ENCODE assay signal across 8 cellular contexts in genomic region chrX:16826207-16826606, GRCh38. TPM values are rescaled to one million over a fixed set of nuclear protein-coding genes. Genes with fewer than 3 reads are reported as not detected.
DNase-seq lines count a peak whose midpoint lies in the region; ATAC-seq, FAIRE-seq and TF ChIP-seq lines count a peak whose summit lies in the region.

No MANE protein-coding gene starts in this region.

- no peak overlapping the region for H3K4ac ChIP-seq in neuronal stem cell (ENCODE audit: low read length)

- WGBS in neuronal stem cell (ENCODE audit: extremely low coverage in 2 of 2, insufficient read length in 2 of 2, insufficient replicate concordance in 1 of 2), 2 donors: no CpG with 5 or more reads among the region's 3 CpGs

- peak; percentile 35 for FAIRE-seq in endometrium (lab: Jason Lieb, UNC)

- H3K4me3 ChIP-seq in Panc1 (ENCODE audit: low read depth in 2 of 2, low read length in 2 of 2): no peak overlapping the region
- no peak overlapping the region for H3K4me3 ChIP-seq in neuronal stem cell (ENCODE audit: low read length in 2 of 2)

- H2AFZ ChIP-seq in neuronal stem cell (ENCODE audit: low read length): peak overlapping the region; percentile 41

- H3K9me3 ChIP-seq in Panc1 (ENCODE audit: control insufficient read depth, insufficient read depth, low read depth, low read length) (no peaks in the 10 kb centered on the region), neuronal stem cell (replicated peaks in 1 of 2; ENCODE audit: control insufficient read depth in 2 of 2, insufficient read depth in 1 of 2, low read depth in 1 of 2, low read length in 2 of 2) (no peaks in the 10 kb centered on the region)

- TF ChIP-seq CTCF in Panc1 (IDR thresholded peaks at IDR 0.05): peak; percentile 52

- H4K91ac ChIP-seq in neuronal stem cell (ENCODE audit: low read depth, low read length, poor library complexity): no peak overlapping the region

- no peak overlapping the region for H3K23ac ChIP-seq in neuronal stem cell (ENCODE audit: low read depth, low read length, poor library complexity)

- no peak overlapping the region for H4K8ac ChIP-seq in neuronal stem cell (ENCODE audit: low read depth, low read length)

- intact Hi-C loops in Panc1 (cut with micrococcal nuclease; ENCODE audit: unreplicated experiment): no loop called here

- no peak overlapping the region for H3K14ac ChIP-seq in neuronal stem cell (ENCODE audit: low read length)

- no peak for ATAC-seq in Panc1
- no peak for ATAC-seq in GM18873 (IDR thresholded peaks at IDR 0.05; ENCODE audit: low FRiP score, unreplicated experiment)

- DNase-seq in NCI-H2107 treated with DMSO at 0.1 percent for 48 hours (lab: John Stamatoyannopoulos, UW; ENCODE audit: unreplicated experiment): peak; percentile 59
- no peak for DNase-seq in NCI-H2107 (lab: John Stamatoyannopoulos, UW)
- peak; percentile 62 for DNase-seq in HCEC 1CT
- no peak for DNase-seq in Panc1 (ENCODE audit: low read depth, low spot score)
- no peak for DNase-seq in neuronal stem cell (ENCODE audit: low spot score)
- no peak for DNase-seq in NCI-H187 (lab: John Stamatoyannopoulos, UW)

- H3K4me1 ChIP-seq in Panc1 (ENCODE audit: control insufficient read depth, insufficient read depth, low read length) (no peaks in the 10 kb centered on the region), neuronal stem cell (ENCODE audit: control insufficient read depth in 2 of 2, insufficient read depth in 1 of 2, low read depth in 1 of 2, low read length in 2 of 2) (no peaks in the 10 kb centered on the region)

- H3K27ac ChIP-seq in Panc1 (ENCODE audit: low read length) (no peak overlapping the region), neuronal stem cell (replicated peaks; ENCODE audit: low read length) (no peak overlapping the region)

- H3K4me2 ChIP-seq in neuronal stem cell (ENCODE audit: insufficient read depth, low read length, poor library complexity, severe bottlenecking): no peak overlapping the region

- H2AK5ac ChIP-seq in neuronal stem cell (ENCODE audit: low read depth, low read length): no peak overlapping the region

- H3K27me3 ChIP-seq in Panc1 (ENCODE audit: control insufficient read depth, insufficient read depth, low read length) (no peaks in the 10 kb centered on the region), neuronal stem cell (ENCODE audit: control insufficient read depth in 3 of 3, insufficient read depth in 3 of 3, low read depth in 1 of 3, low read length in 3 of 3) (no peaks in the 10 kb centered on the region)

- no peak overlapping the region for H3K18ac ChIP-seq in neuronal stem cell (ENCODE audit: low read length)

- BruUV-seq in Panc1 (replicated peaks; lab: Mats Ljungman, UMichigan): no TSS peak

- H2BK5ac ChIP-seq in neuronal stem cell (ENCODE audit: low read length): no peak overlapping the region

- no peak overlapping the region for H2BK15ac ChIP-seq in neuronal stem cell (ENCODE audit: low read length)

- H2BK12ac ChIP-seq in neuronal stem cell (ENCODE audit: low read length): no peak overlapping the region

- CTCF ChIA-PET in Panc1 (lab: Charles Lee): no interaction called here

- H3K36me3 ChIP-seq in Panc1 (ENCODE audit: control insufficient read depth, insufficient read depth, low read length) (no peaks in the 10 kb centered on the region; the same call in 1 of the 2 replicates), neuronal stem cell (replicated peaks in 1 of 2; ENCODE audit: control insufficient read depth in 2 of 2, insufficient read depth in 2 of 2, low read length in 2 of 2) (peaks cover 3 to 62% of the 10 kb centered on the region in 2 donors)

- POLR2A ChIA-PET in Panc1 (lab: Charles Lee): no interaction called here

- H3K79me1 ChIP-seq in neuronal stem cell (ENCODE audit: low read depth, low read length): no peaks in the 10 kb centered on the region

- H3K9ac ChIP-seq in neuronal stem cell (ENCODE audit: low read depth, low read length, poor library complexity): no peak overlapping the region

- in situ Hi-C loops in Panc1 (cut with HindIII; ENCODE audit: low pct_unique_long_range_greater_than_20kb, low sequenced_read_pairs): no loop called here

- no peak overlapping the region for H2BK120ac ChIP-seq in neuronal stem cell (ENCODE audit: low read depth, low read length)

RNA-seq across cellular contexts. Expression of gene TXLNG, which starts 39.9 kb away (rescaled TPM):
- 10.2 TPM for total RNA-seq in Panc1 (2021; ENCODE audit: unreplicated experiment)
- polyA plus RNA-seq in Panc1 (2012; ENCODE audit: insufficient read length): 5.4 TPM
- polyA plus RNA-seq in neuronal stem cell (2013, experiment 1 of 2): 13.8 TPM
- 14.2 TPM for polyA plus RNA-seq in neuronal stem cell (2013, experiment 2 of 2)

RNA-seq across cellular contexts. Expression of gene RBBP7, which starts 44.0 kb away (rescaled TPM):
- total RNA-seq in Panc1 (2021; ENCODE audit: unreplicated experiment): 95.8 TPM
- 86.5 TPM for polyA plus RNA-seq in Panc1 (2012; ENCODE audit: insufficient read length)
- polyA plus RNA-seq in neuronal stem cell (2013, experiment 1 of 2): 200 TPM
- 200 TPM for polyA plus RNA-seq in neuronal stem cell (2013, experiment 2 of 2)

Comparison
In these comparisons a context has a peak if more than half of its experiments do, and no peak if none do; other contexts are left out.
1. DNase-seq: peak in NCI-H2107 treated with DMSO at 0.1 percent for 48 hours (single experiment) and HCEC 1CT (single experiment); none in NCI-H2107 (single experiment), Panc1 (single experiment), neuronal stem cell (single experiment) and NCI-H187 (0 of 2).